2 cellular contexts compared by ENCODE assay signal in the genomic region with DNA sequence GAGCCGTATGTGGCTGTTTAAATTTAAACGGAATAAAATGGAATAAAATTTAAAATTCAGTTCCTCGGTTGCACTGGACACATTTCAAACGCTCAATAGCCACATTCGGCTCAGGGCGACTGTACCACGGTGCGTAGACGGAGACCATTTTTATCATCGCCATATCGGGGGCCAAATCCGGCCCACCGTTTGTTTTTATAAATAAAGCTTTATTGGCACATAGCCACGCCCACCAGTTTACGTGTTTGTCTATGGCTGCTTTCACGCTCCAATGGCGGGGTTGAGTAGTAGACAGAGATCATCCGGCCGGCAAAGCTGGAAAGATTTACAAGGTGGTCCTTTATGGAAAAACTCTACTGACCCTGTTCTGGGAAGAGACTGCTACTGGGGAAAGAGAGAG.
TF ChIP-seq lines count a peak whose summit lies in the region.

No MANE protein-coding gene starts in this region.

TF ChIP-seq in HEK293, 187 proteins besides CTCF, POLR2A, EP300 and RAD21 (continued from another document):
- TF ChIP-seq, protein P1, sequence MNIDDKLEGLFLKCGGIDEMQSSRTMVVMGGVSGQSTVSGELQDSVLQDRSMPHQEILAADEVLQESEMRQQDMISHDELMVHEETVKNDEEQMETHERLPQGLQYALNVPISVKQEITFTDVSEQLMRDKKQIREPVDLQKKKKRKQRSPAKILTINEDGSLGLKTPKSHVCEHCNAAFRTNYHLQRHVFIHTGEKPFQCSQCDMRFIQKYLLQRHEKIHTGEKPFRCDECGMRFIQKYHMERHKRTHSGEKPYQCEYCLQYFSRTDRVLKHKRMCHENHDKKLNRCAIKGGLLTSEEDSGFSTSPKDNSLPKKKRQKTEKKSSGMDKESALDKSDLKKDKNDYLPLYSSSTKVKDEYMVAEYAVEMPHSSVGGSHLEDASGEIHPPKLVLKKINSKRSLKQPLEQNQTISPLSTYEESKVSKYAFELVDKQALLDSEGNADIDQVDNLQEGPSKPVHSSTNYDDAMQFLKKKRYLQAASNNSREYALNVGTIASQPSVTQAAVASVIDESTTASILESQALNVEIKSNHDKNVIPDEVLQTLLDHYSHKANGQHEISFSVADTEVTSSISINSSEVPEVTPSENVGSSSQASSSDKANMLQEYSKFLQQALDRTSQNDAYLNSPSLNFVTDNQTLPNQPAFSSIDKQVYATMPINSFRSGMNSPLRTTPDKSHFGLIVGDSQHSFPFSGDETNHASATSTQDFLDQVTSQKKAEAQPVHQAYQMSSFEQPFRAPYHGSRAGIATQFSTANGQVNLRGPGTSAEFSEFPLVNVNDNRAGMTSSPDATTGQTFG (tag by site-specific recombination; IDR thresholded peaks at IDR 0.05; ENCODE audit: borderline replicate concordance) = no peak
- peak; percentile 69; the same call in 1 of the 2 replicates for TF ChIP-seq KLF7 (tag by site-specific recombination; IDR thresholded peaks at IDR 0.05; ENCODE audit: borderline replicate concordance)
- TF ChIP-seq KLF10 (tag by site-specific recombination; IDR thresholded peaks at IDR 0.05) = peak; percentile 56; the same call in 1 of the 2 replicates
- 0 out of 2 replicates have a peak, but pooled peaks have one; percentile 19 for TF ChIP-seq SP3 (tag by site-specific recombination; IDR thresholded peaks at IDR 0.05)

TF ChIP-seq in K562, 482 proteins besides CTCF, POLR2A, EP300 and RAD21:
- TF ChIP-seq, protein P2, sequence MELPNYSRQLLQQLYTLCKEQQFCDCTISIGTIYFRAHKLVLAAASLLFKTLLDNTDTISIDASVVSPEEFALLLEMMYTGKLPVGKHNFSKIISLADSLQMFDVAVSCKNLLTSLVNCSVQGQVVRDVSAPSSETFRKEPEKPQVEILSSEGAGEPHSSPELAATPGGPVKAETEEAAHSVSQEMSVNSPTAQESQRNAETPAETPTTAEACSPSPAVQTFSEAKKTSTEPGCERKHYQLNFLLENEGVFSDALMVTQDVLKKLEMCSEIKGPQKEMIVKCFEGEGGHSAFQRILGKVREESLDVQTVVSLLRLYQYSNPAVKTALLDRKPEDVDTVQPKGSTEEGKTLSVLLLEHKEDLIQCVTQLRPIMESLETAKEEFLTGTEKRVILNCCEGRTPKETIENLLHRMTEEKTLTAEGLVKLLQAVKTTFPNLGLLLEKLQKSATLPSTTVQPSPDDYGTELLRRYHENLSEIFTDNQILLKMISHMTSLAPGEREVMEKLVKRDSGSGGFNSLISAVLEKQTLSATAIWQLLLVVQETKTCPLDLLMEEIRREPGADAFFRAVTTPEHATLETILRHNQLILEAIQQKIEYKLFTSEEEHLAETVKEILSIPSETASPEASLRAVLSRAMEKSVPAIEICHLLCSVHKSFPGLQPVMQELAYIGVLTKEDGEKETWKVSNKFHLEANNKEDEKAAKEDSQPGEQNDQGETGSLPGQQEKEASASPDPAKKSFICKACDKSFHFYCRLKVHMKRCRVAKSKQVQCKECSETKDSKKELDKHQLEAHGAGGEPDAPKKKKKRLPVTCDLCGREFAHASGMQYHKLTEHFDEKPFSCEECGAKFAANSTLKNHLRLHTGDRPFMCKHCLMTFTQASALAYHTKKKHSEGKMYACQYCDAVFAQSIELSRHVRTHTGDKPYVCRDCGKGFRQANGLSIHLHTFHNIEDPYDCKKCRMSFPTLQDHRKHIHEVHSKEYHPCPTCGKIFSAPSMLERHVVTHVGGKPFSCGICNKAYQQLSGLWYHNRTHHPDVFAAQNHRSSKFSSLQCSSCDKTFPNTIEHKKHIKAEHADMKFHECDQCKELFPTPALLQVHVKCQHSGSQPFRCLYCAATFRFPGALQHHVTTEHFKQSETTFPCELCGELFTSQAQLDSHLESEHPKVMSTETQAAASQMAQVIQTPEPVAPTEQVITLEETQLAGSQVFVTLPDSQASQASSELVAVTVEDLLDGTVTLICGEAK (IDR thresholded peaks at IDR 0.05) = peak; percentile 98
- TF ChIP-seq, protein P2 (CRISPR knock-in tag; IDR thresholded peaks at IDR 0.05) = peak; percentile 96
- TF ChIP-seq NFIC (IDR thresholded peaks at IDR 0.05) (peak; percentile 22; the same call in 1 of the 2 replicates), RBBP5 (IDR thresholded peaks at IDR 0.05; ENCODE audit: borderline replicate concordance, insufficient read depth, low read length, poor library complexity, severe bottlenecking) (no peak)
